9 cellular contexts compared by ENCODE assay signal in genomic region chr10:71840177-71840711, GRCh38. TPM values are rescaled to one million over a fixed set of nuclear protein-coding genes. Genes with fewer than 3 reads are reported as not detected.
DNase-seq lines count a peak whose midpoint lies in the region; ATAC-seq and TF ChIP-seq lines count a peak whose summit lies in the region.
"Had no signal": no experiment of that assay in that cellular context is flagged by ENCODE, and none has a peak within 500 bp of the region (broad histone marks: within the 10 kb centered on the region; RNA-seq: fewer than 3 reads in every experiment).

No MANE protein-coding gene starts in this region.

- H3K79me2 ChIP-seq in SK-N-SH (ENCODE audit: insufficient read depth), result peaks cover 98% of the 10 kb centered on the region
- H3K79me2 ChIP-seq in MM.1S (ENCODE audit: low read length), result peaks cover 100% of the 10 kb centered on the region

- H3K4me2 ChIP-seq in SK-N-SH (peak overlapping the region; percentile 56), MM.1S (ENCODE audit: low read depth, low read length) (no peak overlapping the region)

- no peaks in the 10 kb centered on the region for H3K9me2 ChIP-seq in SK-N-SH
- no peaks in the 10 kb centered on the region for H3K9me2 ChIP-seq in MM.1S (replicated peaks; ENCODE audit: insufficient read depth, low read length)

- H3F3A ChIP-seq in SK-N-SH (replicated peaks; ENCODE audit: insufficient read depth), result peaks cover 16% of the 10 kb centered on the region
- H3F3A ChIP-seq in MM.1S (ENCODE audit: insufficient read depth, low read length), result no peaks in the 10 kb centered on the region

- H3K4me3 ChIP-seq in SK-N-SH (ENCODE audit: low read depth in 2 of 2, low read length in 1 of 2) (peak overlapping the region in 1 of 2 experiments; percentile 20; a peak in 1 of 4 replicates), fibroblast of the aortic adventitia (ENCODE audit: low read depth, low read length) (no peak overlapping the region), MM.1S (ENCODE audit: low read length) (no peak overlapping the region)
- H3K4me3 ChIP-seq: upper lobe of left lung had no signal

- no peaks in the 10 kb centered on the region for H3K27me3 ChIP-seq in SK-N-SH (ENCODE audit: insufficient read depth)
- H3K27me3 ChIP-seq in MM.1S (replicated peaks; ENCODE audit: insufficient read depth, low read length), result no peaks in the 10 kb centered on the region
- H3K27me3 ChIP-seq: upper lobe of left lung had no signal

- H3K4me1 ChIP-seq in SK-N-SH (ENCODE audit: control insufficient read depth in 1 of 2, insufficient read depth in 2 of 2, low read depth in 1 of 2, low read length in 1 of 2) (peaks cover 49 to 65% of the 10 kb centered on the region in 2 experiments), MM.1S (ENCODE audit: low read length) (peaks cover 16% of the 10 kb centered on the region)

- H3K36me3 ChIP-seq in SK-N-SH (replicated peaks in 1 of 2; ENCODE audit: control insufficient read depth in 1 of 2, insufficient read depth in 2 of 2, low read length in 1 of 2), result no peaks in the 10 kb centered on the region
- H3K36me3 ChIP-seq in MM.1S (replicated peaks; ENCODE audit: insufficient read depth, low read length), result 0 out of 2 replicates have a peak, but pooled peaks cover 3% of the 10 kb centered on the region
- H3K36me3 ChIP-seq: upper lobe of left lung had no signal

- POLR2A ChIA-PET in SK-N-SH (lab: Yijun Ruan, JAX), result interaction anchor here (3.4 kb wide), 1 partner anchor 11 kb away, joined by 17 read pairs; the partner anchor contains the start of gene PSAP

- CTCF ChIA-PET in SK-N-SH (lab: Yijun Ruan, JAX), result interaction anchor here (0.9 to 3.1 kb wide), 4 partner anchors 10 to 132 kb away, joined by 3 to 12 read pairs (median 3); partner anchors contain the start of gene PSAP

- no peak; a peak in 1 of 4 replicates for TF ChIP-seq EP300 in SK-N-SH (IDR thresholded peaks at IDR 0.05; ENCODE audit: borderline replicate concordance in 1 of 2, low read depth in 1 of 2, low read length in 1 of 2)

- H4K20me1 ChIP-seq in SK-N-SH (ENCODE audit: insufficient read depth) (peaks cover 98% of the 10 kb centered on the region), MM.1S (ENCODE audit: insufficient read depth, low read length) (peaks cover 38% of the 10 kb centered on the region)

- WGBS in SK-N-SH (ENCODE audit: low lambda C conversion rate), result 2% methylated on average over 4 of the region's 4 CpGs

- H3K9me3 ChIP-seq in SK-N-SH, result no peaks in the 10 kb centered on the region
- H3K9me3 ChIP-seq in MM.1S (replicated peaks; ENCODE audit: insufficient read depth, low read length), result no peaks in the 10 kb centered on the region
- H3K9me3 ChIP-seq: upper lobe of left lung had no signal

- DNase-seq in AG20443 (ENCODE audit: low spot score) (peak; percentile 90), HuH-7.5 (ENCODE audit: low spot score) (peak; percentile 38), SK-N-SH (peak; percentile 81), fibroblast of the aortic adventitia (ENCODE audit: low read depth) (peak; percentile 93), occipital lobe (lab: John Stamatoyannopoulos, UW) (peak; percentile 81), MM.1S (no peak)

- no peak overlapping the region for H2AFZ ChIP-seq in SK-N-SH (ENCODE audit: low read depth)
- no peak overlapping the region for H2AFZ ChIP-seq in MM.1S (ENCODE audit: low read length)

- TF ChIP-seq CTCF in SK-N-SH (IDR thresholded peaks at IDR 0.05) (no peak), fibroblast of the aortic adventitia (IDR thresholded peaks at IDR 0.05; ENCODE audit: insufficient read depth, low read length) (no peak), MM.1S (IDR thresholded peaks at IDR 0.05; ENCODE audit: low read length) (no peak)

- H3K9ac ChIP-seq in SK-N-SH, result peak overlapping the region; percentile 35; the same call in 1 of the 2 replicates
- H3K9ac ChIP-seq in MM.1S (ENCODE audit: low read length), result no peak overlapping the region

- no peak; the same call in 1 of the 2 replicates for TF ChIP-seq RAD21 in SK-N-SH (IDR thresholded peaks at IDR 0.05; ENCODE audit: low read length)

- ATAC-seq in HG03097 (IDR thresholded peaks at IDR 0.05; ENCODE audit: low FRiP score, unreplicated experiment), result no peak
- ATAC-seq in GM18909 (IDR thresholded peaks at IDR 0.05; ENCODE audit: poor library complexity, unreplicated experiment), result no peak

- H3K27ac ChIP-seq in SK-N-SH (ENCODE audit: low read depth in 2 of 2, low read length in 1 of 2) (peak overlapping the region; percentile 78 to 84), MM.1S (ENCODE audit: low read length) (no peak overlapping the region)
- H3K27ac ChIP-seq: upper lobe of left lung had no signal

TF ChIP-seq in SK-N-SH, 30 proteins besides CTCF, POLR2A, EP300 and RAD21:
- TF ChIP-seq MEF2A (IDR thresholded peaks at IDR 0.05; ENCODE audit: borderline replicate concordance, low read depth) (no peak), FOSL2 (IDR thresholded peaks at IDR 0.05; ENCODE audit: borderline replicate concordance, low read depth) (no peak), TCF12 (IDR thresholded peaks at IDR 0.05) (peak; percentile 23; the same call in 1 of the 2 replicates), SMC3 (IDR thresholded peaks at IDR 0.05; ENCODE audit: low read depth, low read length) (no peak), GABPA (IDR thresholded peaks at IDR 0.05; ENCODE audit: low read depth) (no peak), NFIC (IDR thresholded peaks at IDR 0.05; ENCODE audit: borderline replicate concordance) (no peak), RXRA (IDR thresholded peaks at IDR 0.05; ENCODE audit: borderline replicate concordance, low read depth) (no peak; the same call in 1 of the 2 replicates), RFX5 (IDR thresholded peaks at IDR 0.05; ENCODE audit: low read length) (peak; percentile 81; the same call in 1 of the 2 replicates), RCOR1 (IDR thresholded peaks at IDR 0.05; ENCODE audit: low read length) (peak; percentile 49; the same call in 1 of the 2 replicates), MAX (IDR thresholded peaks at IDR 0.05; ENCODE audit: low read depth) (no peak), TEAD4 (IDR thresholded peaks at IDR 0.05; ENCODE audit: borderline replicate concordance, insufficient read depth) (no peak), JUND (IDR thresholded peaks at IDR 0.05) (no peak), CHD2 (IDR thresholded peaks at IDR 0.05; ENCODE audit: low read length, partially characterized antibody) (no peak), IRF3 (IDR thresholded peaks at IDR 0.05; ENCODE audit: low read depth, low read length) (no peak), MXI1 (IDR thresholded peaks at IDR 0.05; ENCODE audit: low read depth, low read length) (peak; percentile 94)

RNA-seq across cellular contexts. Expression of gene PSAP, which starts 10.8 kb away (rescaled TPM):
- 1,647 and 1,947 TPM in 2 replicates for polyA plus RNA-seq in SK-N-SH (2012; rRNA removed)
- 1,355 and 1,432 TPM in 2 replicates for polyA plus RNA-seq in SK-N-SH (2012; cell fraction: cytosol; rRNA removed)
- polyA plus RNA-seq in SK-N-SH (2012; cell fraction: nucleus; rRNA removed), result 2,007 and 2,090 TPM in 2 replicates
- total RNA-seq in fibroblast of the aortic adventitia (ENCODE audit: low replicate concordance) (615 and 2,167 TPM in 2 replicates), occipital lobe (385 TPM)
